Comparison of ENCODE assay signal across 8 cellular contexts in genomic region chr4:51895816-51896408, GRCh38. TPM values are rescaled to one million over a fixed set of nuclear protein-coding genes. Genes with fewer than 3 reads are reported as not detected.
A peak's percentile ranks its signal among the peaks of the same experiment; 100 is the strongest.
DNase-seq lines count a peak whose midpoint lies in the region; ATAC-seq and TF ChIP-seq lines count a peak whose summit lies in the region.

No MANE protein-coding gene starts in this region.

- H3K79me2 ChIP-seq in mesendoderm (ENCODE audit: control insufficient read depth, insufficient read depth, low read length): no peaks in the 10 kb centered on the region

- H2BK15ac ChIP-seq in mesendoderm (replicated peaks; ENCODE audit: low read depth): peak overlapping the region; percentile 85

- H4K5ac ChIP-seq in mesendoderm (ENCODE audit: low read length): no peak overlapping the region

- intact Hi-C loops in CD14-positive monocyte (cut with micrococcal nuclease): loop anchor here in 1 of 2 donors (5.0 kb wide), 1 partner anchor 131 kb away; no protein-coding TSS in a partner anchor

- no peak overlapping the region for H3K23ac ChIP-seq in mesendoderm (ENCODE audit: low read length)

- peak; percentile 87 for TF ChIP-seq CTCF in CD14-positive monocyte (IDR thresholded peaks at IDR 0.05)

- 17 to 31% methylated on average over 2 of the region's 2 CpGs for WGBS in ectodermal cell, 2 experiments
- WGBS in mesendoderm (ENCODE audit: extremely low coverage, insufficient coverage, low lambda C conversion rate): no CpG with 5 or more reads among the region's 2 CpGs

- no peak overlapping the region for H2BK5ac ChIP-seq in mesendoderm (ENCODE audit: low read length)

- peaks cover 17 to 26% of the 10 kb centered on the region in 2 donors for H3K36me3 Mint-ChIP-seq in CD14-positive monocyte
- H3K36me3 Mint-ChIP-seq in activated CD4-positive, alpha-beta T cell treated with anti-CD3 and anti-CD28 coated beads, Interleukin-2, amount 10 ng/mL, durations not matched to agents 7 days and 5 days (ENCODE audit: low read depth): peaks cover 9% of the 10 kb centered on the region

- H3K27me3 ChIP-seq in ectodermal cell (ENCODE audit: control insufficient read depth, insufficient read depth, low read length, poor library complexity, severe bottlenecking): no peaks in the 10 kb centered on the region
- no peaks in the 10 kb centered on the region for H3K27me3 ChIP-seq in mesendoderm (ENCODE audit: insufficient read depth, low read length, poor library complexity)

- peak overlapping the region in 1 of 7 donors; percentile 41 for H3K27ac Mint-ChIP-seq in CD14-positive monocyte
- peak overlapping the region; percentile 47 for H3K27ac Mint-ChIP-seq in activated CD4-positive, alpha-beta T cell treated with anti-CD3 and anti-CD28 coated beads, Interleukin-2, amount 10 ng/mL, durations not matched to agents 7 days and 5 days

- H3K9ac ChIP-seq in mesendoderm (ENCODE audit: low read length): no peak overlapping the region

- peak overlapping the region; percentile 16 for H3K4ac ChIP-seq in mesendoderm (ENCODE audit: low read depth, low read length)

- no peak overlapping the region for H3K4me2 ChIP-seq in mesendoderm (ENCODE audit: low read length)

- peak overlapping the region; percentile 91 for H3K18ac ChIP-seq in mesendoderm (ENCODE audit: low read length)

- peaks cover 20% of the 10 kb centered on the region for H3K4me1 Mint-ChIP-seq in CD14-positive monocyte
- peaks cover 9% of the 10 kb centered on the region for H3K4me1 Mint-ChIP-seq in activated CD4-positive, alpha-beta T cell treated with anti-CD3 and anti-CD28 coated beads, Interleukin-2, amount 10 ng/mL, durations not matched to agents 7 days and 5 days

- no peak overlapping the region for H3K4me3 Mint-ChIP-seq in CD14-positive monocyte
- no peak overlapping the region for H3K4me3 Mint-ChIP-seq in activated CD4-positive, alpha-beta T cell treated with anti-CD3 and anti-CD28 coated beads, Interleukin-2, amount 10 ng/mL, durations not matched to agents 7 days and 5 days

- CTCF ChIA-PET in activated CD4-positive, alpha-beta T cell treated with anti-CD3 and anti-CD28 coated beads, Interleukin-2, amount 10 ng/mL, durations not matched to agents 7 days and 5 days (lab: Charles Lee): interaction anchor here (0.8 kb wide), 1 partner anchor 9 kb away, joined by 4 read pairs; no protein-coding TSS in a partner anchor

- H2BK120ac ChIP-seq in mesendoderm (ENCODE audit: low read depth, low read length): no peak overlapping the region

- peak overlapping the region; percentile 50 for H3K56ac ChIP-seq in mesendoderm (ENCODE audit: low read length)

- peak; percentile 99 for ATAC-seq in GM19035 (IDR thresholded peaks at IDR 0.05; ENCODE audit: unreplicated experiment)
- peak; percentile 97 for ATAC-seq in HG03175 (IDR thresholded peaks at IDR 0.05; ENCODE audit: unreplicated experiment)

- H3K9me3 ChIP-seq in ectodermal cell (ENCODE audit: control insufficient read depth, low read length): no peaks in the 10 kb centered on the region

- peaks cover 2% of the 10 kb centered on the region for H3K79me1 ChIP-seq in mesendoderm (ENCODE audit: low read length)

- DNase-seq in CD14-positive monocyte (ENCODE audit: low spot score) (peak; percentile 57), NCI-H510A treated with DMSO at 0.1 percent for 48 hours (lab: John Stamatoyannopoulos, UW) (peak; percentile 71), mesendoderm (peak; percentile 90)
- peak; percentile 61 for DNase-seq in activated CD4-positive, alpha-beta T cell treated with anti-CD3 and anti-CD28 coated beads, Interleukin-2, amount 10 ng/mL, durations not matched to agents 7 days and 5 days
- DNase-seq in stimulated activated CD8-positive, alpha-beta memory T cell treated with anti-CD3 and anti-CD28 coated beads, Interleukin-7, amount 100 ng/mL, for 1 hour (ENCODE audit: low read depth in 2 of 2): peak; percentile 6 to 18

- peak overlapping the region; percentile 40 for H4K8ac ChIP-seq in mesendoderm (ENCODE audit: low read depth, low read length)

- H3K27me3 Mint-ChIP-seq in CD14-positive monocyte (ENCODE audit: low read depth in 3 of 3): no peaks in the 10 kb centered on the region
- no peaks in the 10 kb centered on the region for H3K27me3 Mint-ChIP-seq in activated CD4-positive, alpha-beta T cell treated with anti-CD3 and anti-CD28 coated beads, Interleukin-2, amount 10 ng/mL, durations not matched to agents 7 days and 5 days

- no peak overlapping the region for H2AK5ac ChIP-seq in mesendoderm (ENCODE audit: low read length)

- H3K27ac ChIP-seq in ectodermal cell (ENCODE audit: insufficient read depth, low read depth, low read length, poor library complexity, severe bottlenecking) (peak overlapping the region; percentile 42), mesendoderm (ENCODE audit: low read depth, low read length) (no peak overlapping the region)

- POLR2A ChIA-PET in activated CD4-positive, alpha-beta T cell treated with anti-CD3 and anti-CD28 coated beads, Interleukin-2, amount 10 ng/mL, durations not matched to agents 7 days and 5 days (lab: Charles Lee): no interaction called here

- peaks cover 0 to 2% (median 0%) of the 10 kb centered on the region in 7 donors for H3K9me3 Mint-ChIP-seq in CD14-positive monocyte
- H3K9me3 Mint-ChIP-seq in activated CD4-positive, alpha-beta T cell treated with anti-CD3 and anti-CD28 coated beads, Interleukin-2, amount 10 ng/mL, durations not matched to agents 7 days and 5 days: no peaks in the 10 kb centered on the region

- H3K4me3 ChIP-seq in ectodermal cell (ENCODE audit: insufficient read depth, low read depth, low read length): no peak overlapping the region
- no peak overlapping the region for H3K4me3 ChIP-seq in mesendoderm (ENCODE audit: low read length)

- no peaks in the 10 kb centered on the region for H3K4me1 ChIP-seq in ectodermal cell (ENCODE audit: control insufficient read depth, insufficient read depth, low read length)
- H3K4me1 ChIP-seq in mesendoderm (ENCODE audit: control insufficient read depth, low read depth, low read length): peaks cover 2% of the 10 kb centered on the region

- H3K36me3 ChIP-seq in ectodermal cell (ENCODE audit: control insufficient read depth, insufficient read depth, low read length): peaks cover 25% of the 10 kb centered on the region
- peaks cover 1% of the 10 kb centered on the region for H3K36me3 ChIP-seq in mesendoderm (ENCODE audit: control insufficient read depth, insufficient read depth, low read length)

RNA-seq across cellular contexts. Expression of gene DCUN1D4, which starts 53.0 kb away (rescaled TPM):
- polyA plus RNA-seq in CD14-positive monocyte: 1 to 10 TPM; 4.7 to 6.9 TPM
- 10 to 100 TPM; 25.7 to 34.1 TPM for total RNA-seq in activated CD4-positive, alpha-beta T cell treated with anti-CD3 and anti-CD28 coated beads, Interleukin-2, amount 10 ng/mL, durations not matched to agents 7 days and 5 days
- polyA plus RNA-seq in ectodermal cell (2013, experiment 1 of 4): 84.2 TPM
- polyA plus RNA-seq in ectodermal cell (2013, experiment 2 of 4): 122 TPM
- 67.0 TPM for polyA plus RNA-seq in ectodermal cell (2013, experiment 3 of 4)
- polyA plus RNA-seq in ectodermal cell (2013, experiment 4 of 4): 76.6 TPM
- polyA plus RNA-seq in mesendoderm (2013, experiment 1 of 2): 16.8 TPM
- 16.5 TPM for polyA plus RNA-seq in mesendoderm (2013, experiment 2 of 2)

Comparison
In these comparisons a context has a peak if more than half of its experiments do, and no peak if none do; other contexts are left out.
1. DNase-seq: peak in every context shown above with its lines; median percentile 90 in mesendoderm; 71 in NCI-H510A treated with DMSO at 0.1 percent for 48 hours; 61 in activated CD4-positive, alpha-beta T cell treated with anti-CD3 and anti-CD28 coated beads, Interleukin-2, amount 10 ng/mL, durations not matched to agents 7 days and 5 days; 57 in CD14-positive monocyte; 12 in stimulated activated CD8-positive, alpha-beta memory T cell treated with anti-CD3 and anti-CD28 coated beads, Interleukin-7, amount 100 ng/mL, for 1 hour.